ENCODE assay signal across 18 cellular contexts in genomic region chr2:108936076-108936867, GRCh38. TPM values are rescaled to one million over a fixed set of nuclear protein-coding genes. Genes with fewer than 3 reads are reported as not detected.
DNase-seq lines count a peak whose midpoint lies in the region; ATAC-seq and TF ChIP-seq lines count a peak whose summit lies in the region.
"Had no signal": no experiment of that assay in that cellular context is flagged by ENCODE, and none has a peak within 500 bp of the region (broad histone marks: within the 10 kb centered on the region; RNA-seq: fewer than 3 reads in every experiment).

No MANE protein-coding gene starts in this region.

- TF ChIP-seq CTCF in chondrocyte (IDR thresholded peaks at IDR 0.05): no peak

- peaks cover 29% of the 10 kb centered on the region for H3K4me1 Mint-ChIP-seq in stimulated activated naive CD8-positive, alpha-beta T cell treated with anti-CD3 and anti-CD28 coated beads, Interleukin-15, amount 100 ng/mL, for 72 hours
- no peaks in the 10 kb centered on the region for H3K4me1 Mint-ChIP-seq in chondrocyte (ENCODE audit: low read depth)

- H3K4me3 Mint-ChIP-seq in stimulated activated naive CD8-positive, alpha-beta T cell treated with anti-CD3 and anti-CD28 coated beads, Interleukin-15, amount 100 ng/mL, for 72 hours: no peak overlapping the region
- no peak overlapping the region for H3K4me3 Mint-ChIP-seq in chondrocyte (ENCODE audit: unreplicated experiment)

- ATAC-seq in stimulated activated naive CD8-positive, alpha-beta T cell treated with anti-CD3 and anti-CD28 coated beads, Interleukin-15, amount 100 ng/mL, for 72 hours: peak; percentile 38
- ATAC-seq in stimulated activated naive CD8-positive, alpha-beta T cell treated with anti-CD3 and anti-CD28 coated beads, Interleukin-15, Interleukin-2, amounts not matched to agents 100 U/mL and 50 U/mL, for 24 hours: no peak
- ATAC-seq in HG03025 (IDR thresholded peaks at IDR 0.05; ENCODE audit: low FRiP score, unreplicated experiment): no peak
- ATAC-seq: PC-3 had no signal

- H3K27me3 Mint-ChIP-seq in stimulated activated naive CD8-positive, alpha-beta T cell treated with anti-CD3 and anti-CD28 coated beads, Interleukin-15, amount 100 ng/mL, for 72 hours: no peaks in the 10 kb centered on the region
- peaks cover 31% of the 10 kb centered on the region for H3K27me3 Mint-ChIP-seq in chondrocyte (ENCODE audit: low read depth)

- H3K9me3 Mint-ChIP-seq in stimulated activated naive CD8-positive, alpha-beta T cell treated with anti-CD3 and anti-CD28 coated beads, Interleukin-15, amount 100 ng/mL, for 72 hours: no peaks in the 10 kb centered on the region
- H3K9me3 Mint-ChIP-seq in chondrocyte (ENCODE audit: low read depth): no peaks in the 10 kb centered on the region

- DNase-seq in stimulated activated naive CD8-positive, alpha-beta T cell treated with anti-CD3 and anti-CD28 coated beads, Interleukin-15, amount 100 ng/mL, for 72 hours: no peak
- DNase-seq in stimulated activated naive CD8-positive, alpha-beta T cell treated with anti-CD3 and anti-CD28 coated beads, Interleukin-15, Interleukin-2, amounts not matched to agents 100 U/mL and 50 U/mL, for 24 hours: no peak
- DNase-seq in left kidney (ENCODE audit: low read depth, low spot score): peak; percentile 97
- DNase-seq in retina: peak; percentile 48
- DNase-seq in stimulated activated naive CD4-positive, alpha-beta T cell treated with Interleukin-2 at 50 U/mL for 16 hours (lab: John Stamatoyannopoulos, UW): no peak
- DNase-seq in NK-92 (lab: John Stamatoyannopoulos, UW; ENCODE audit: unreplicated experiment): no peak
- DNase-seq in chondrocyte (ENCODE audit: low spot score): no peak
- DNase-seq: MV-4-11, NCI-H187, NCI-H2107, NCI-H2227 treated with DMSO at 0.1 percent for 48 hours, NCI-H510A treated with DMSO at 0.1 percent for 48 hours, PC-3, RPMI8226, SIG-M5 had no signal

- H3K27ac Mint-ChIP-seq in stimulated activated naive CD8-positive, alpha-beta T cell treated with anti-CD3 and anti-CD28 coated beads, Interleukin-15, amount 100 ng/mL, for 72 hours: peak overlapping the region; percentile 14 to 70
- H3K27ac Mint-ChIP-seq in chondrocyte (ENCODE audit: unreplicated experiment): no peak overlapping the region

- H3K36me3 Mint-ChIP-seq in chondrocyte (ENCODE audit: low read depth): no peaks in the 10 kb centered on the region

RNA-seq across cellular contexts. Expression of gene EDAR, which starts 52.7 kb away (rescaled TPM):
- not detected in 3 replicates for total RNA-seq in chondrocyte
- total RNA-seq: A673, HT1080 had no signal

Comparison
In these comparisons a context has a peak if more than half of its experiments do, and no peak if none do; other contexts are left out.
1. DNase-seq: peak in left kidney (single experiment) and retina (single experiment); none in stimulated activated naive CD8-positive, alpha-beta T cell treated with anti-CD3 and anti-CD28 coated beads, Interleukin-15, amount 100 ng/mL, for 72 hours (0 of 2), stimulated activated naive CD8-positive, alpha-beta T cell treated with anti-CD3 and anti-CD28 coated beads, Interleukin-15, Interleukin-2, amounts not matched to agents 100 U/mL and 50 U/mL, for 24 hours (single experiment), stimulated activated naive CD4-positive, alpha-beta T cell treated with Interleukin-2 at 50 U/mL for 16 hours (single experiment), NK-92 (single experiment) and chondrocyte (single experiment).